ENCODE assay signal across 8 cellular contexts in the genomic region with DNA sequence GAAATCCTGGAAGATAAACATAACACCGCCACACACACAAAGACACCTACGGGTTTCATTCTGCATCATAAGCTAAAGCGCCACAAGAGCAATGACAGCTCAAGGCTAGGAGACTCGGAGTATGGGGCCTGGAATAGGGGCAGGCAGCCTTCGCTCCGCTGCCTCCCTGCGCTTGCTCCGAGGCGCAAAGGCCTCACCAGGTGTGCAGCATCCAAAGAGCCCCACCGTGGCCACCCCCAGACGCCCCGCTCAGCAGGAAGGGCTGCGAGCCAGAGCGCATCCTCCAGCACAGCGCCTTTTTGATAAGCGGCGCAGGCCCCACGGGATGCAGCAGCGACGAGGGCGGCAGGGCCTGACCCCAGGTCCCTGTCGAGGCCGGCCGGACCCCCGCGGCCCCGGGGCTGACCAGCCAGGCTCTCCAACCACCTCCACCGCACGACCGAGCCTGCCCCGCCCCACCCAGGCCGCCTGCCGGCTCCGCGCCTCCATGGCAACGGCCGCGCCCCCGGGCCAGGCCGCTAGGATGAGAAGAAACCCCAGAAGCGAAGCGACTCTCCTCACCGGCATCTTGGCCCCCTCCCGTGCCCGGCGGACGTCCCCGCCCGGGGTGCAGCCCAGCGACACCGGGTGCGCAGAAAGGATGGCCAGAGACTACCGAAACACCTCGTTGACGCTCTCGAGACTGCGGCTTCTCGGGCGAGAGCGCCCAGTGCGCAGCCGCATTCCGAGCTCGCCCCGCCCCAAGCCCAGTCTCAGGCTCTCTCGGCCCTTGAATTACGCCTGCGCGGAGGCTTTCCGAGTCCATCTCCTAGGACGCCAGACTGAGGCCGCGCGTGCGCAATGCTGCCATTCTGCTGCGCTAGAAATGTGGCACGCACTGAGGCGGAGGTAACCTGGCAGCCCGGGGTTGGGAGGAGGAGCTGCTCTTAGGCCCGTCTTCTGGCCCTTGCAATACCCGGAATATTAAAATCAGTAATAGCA. TPM values are rescaled to one million over a fixed set of nuclear protein-coding genes. Genes with fewer than 3 reads are reported as not detected.
A peak's percentile ranks its signal among the peaks of the same experiment; 100 is the strongest.
DNase-seq lines count a peak whose midpoint lies in the region; ATAC-seq and TF ChIP-seq lines count a peak whose summit lies in the region.

A gene (minus strand): TSS at position 694 of the 981 bp plus-strand sequence. CDS start 127 bp downstream, at position 567.

- 1 to 2% (median 2%) methylated on average over 38 to 81 of the region's 81 CpGs for WGBS in heart left ventricle, 4 donors
- WGBS in upper lobe of left lung, 2 donors: 2 to 3% methylated on average over 30 to 35 of the region's 81 CpGs

- intact Hi-C loops in heart left ventricle (cut with DNase I): loop anchor here in 1 of 10 donors (5.0 kb wide), 1 partner anchor 40 kb away; a partner anchor contains a TSS

- TF ChIP-seq POLR2A in heart left ventricle (IDR thresholded peaks at IDR 0.05): peak in 1 of 2 donors; percentile 63
- peak in 1 of 4 donors; percentile 61 for TF ChIP-seq POLR2A in upper lobe of left lung (IDR thresholded peaks at IDR 0.05)

- DNase-seq in NCI-H1436 (lab: John Stamatoyannopoulos, UW) (peak; percentile 95), T follicular helper cell (ENCODE audit: low read depth) (peak; percentile 95), adipocyte (ENCODE audit: low read depth) (peak; percentile 99), heart left ventricle (peak; percentile 93 to 99 (median 98)), pons (ENCODE audit: low spot score) (peak; percentile 98), upper lobe of left lung (peak; percentile 96 to 99)

- H3K36me3 ChIP-seq in adipocyte (ENCODE audit: control insufficient read depth, insufficient read depth, low read length, severe bottlenecking): no peaks in the 10 kb centered on the region
- H3K36me3 ChIP-seq in heart left ventricle: peaks cover 0 to 20% (median 6%) of the 10 kb centered on the region in 9 donors
- H3K36me3 ChIP-seq in upper lobe of left lung: peaks cover 0 to 6% (median 0%) of the 10 kb centered on the region in 4 donors

- H3K9ac ChIP-seq in adipocyte (ENCODE audit: low read length): peak within 1 kb of the TSS; percentile 86

- H3K4me1 ChIP-seq in adipocyte (ENCODE audit: control insufficient read depth, insufficient read depth, low read length) (peaks cover 16% of the 10 kb centered on the region), heart left ventricle (peaks cover 0 to 20% (median 9%) of the 10 kb centered on the region in 12 donors), upper lobe of left lung (peaks cover 6 to 13% (median 10%) of the 10 kb centered on the region in 4 donors)

- H3K27me3 ChIP-seq in adipocyte (replicated peaks; ENCODE audit: control insufficient read depth, insufficient read depth, low read length) (no peaks in the 10 kb centered on the region), heart left ventricle (peaks cover 0 to 5% (median 0%) of the 10 kb centered on the region in 9 donors), upper lobe of left lung (no peaks in the 10 kb centered on the region)

- H3K9me3 ChIP-seq in adipocyte (ENCODE audit: control insufficient read depth, low read length): peaks cover 6% of the 10 kb centered on the region
- H3K9me3 ChIP-seq in heart left ventricle: no peaks in the 10 kb centered on the region
- no peaks in the 10 kb centered on the region for H3K9me3 ChIP-seq in upper lobe of left lung

- peak within 1 kb of the TSS in 10 of 12 donors; percentile 36 to 85 (median 63) for H3K27ac ChIP-seq in heart left ventricle
- peak within 1 kb of the TSS; percentile 54 to 79 (median 58) for H3K27ac ChIP-seq in upper lobe of left lung

- peak; percentile 90 for ATAC-seq in HG02798 (IDR thresholded peaks at IDR 0.05; ENCODE audit: poor library complexity, unreplicated experiment)
- ATAC-seq in heart left ventricle: peak; percentile 97 to 100 (median 100)
- ATAC-seq in upper lobe of left lung (ENCODE audit: low FRiP score in 2 of 2): peak; percentile 98 to 100

- no peak for TF ChIP-seq CTCF in GM12875 (IDR thresholded peaks at IDR 0.05; ENCODE audit: borderline replicate concordance, insufficient read depth, low read depth, low read length)
- peak in 3 of 12 donors; percentile 15 to 32 (median 21) for TF ChIP-seq CTCF in heart left ventricle (IDR thresholded peaks at IDR 0.05)
- TF ChIP-seq CTCF in upper lobe of left lung (IDR thresholded peaks at IDR 0.05): peak; percentile 12 to 68 (median 55)

- H3K4me3 ChIP-seq in GM12875 (ENCODE audit: low read depth, low read length) (peak within 1 kb of the TSS; percentile 87), adipocyte (ENCODE audit: low read length) (peak within 1 kb of the TSS; percentile 96), heart left ventricle (peak within 1 kb of the TSS; percentile 58 to 97 (median 84)), upper lobe of left lung (peak within 1 kb of the TSS; percentile 72 to 97 (median 88))

- no peak for TF ChIP-seq EP300 in upper lobe of left lung (IDR thresholded peaks at IDR 0.05)

RNA-seq across cellular contexts. Expression of the gene that starts here (rescaled TPM):
- total RNA-seq in heart left ventricle (10 to 100 TPM in 6 of 9 donors, 1 to 10 TPM in 3; 5.8 to 19.3 (median 11.2) TPM), upper lobe of left lung (10 to 100 TPM; 10.3 to 22.3 (median 17.0) TPM)
- 1 to 10 TPM; 6.0 to 8.5 TPM for polyA plus RNA-seq in heart left ventricle

Comparison
In these comparisons a context has a peak if more than half of its experiments do, and no peak if none do; other contexts are left out.
1. Peak in every context shown above with its lines: DNase-seq, ATAC-seq, H3K4me3 ChIP-seq and H3K27ac ChIP-seq.